In the genomic region with DNA sequence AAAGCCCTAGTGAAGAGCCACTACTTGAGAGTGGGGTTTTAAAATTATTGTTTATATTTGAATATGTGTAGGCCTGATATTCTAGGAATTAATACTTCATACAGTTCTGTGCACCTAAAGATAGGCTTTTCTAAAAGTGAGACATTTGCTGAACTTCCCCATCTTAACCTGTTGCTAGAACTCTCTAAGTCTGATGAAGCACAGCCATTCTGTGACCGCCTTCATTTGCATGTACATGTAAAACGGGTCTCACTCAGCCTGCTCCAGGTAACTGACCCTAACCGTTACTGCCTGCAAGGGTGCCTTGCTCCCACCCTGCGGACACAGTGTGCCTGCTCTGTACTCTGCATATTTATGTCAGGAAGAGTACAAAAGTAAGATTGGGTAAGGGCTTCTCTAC, we compare ENCODE assay signal across 11 cellular contexts. TPM values are rescaled to one million over a fixed set of nuclear protein-coding genes. Genes with fewer than 3 reads are reported as not detected.
A peak's percentile ranks its signal among the peaks of the same experiment; 100 is the strongest.
DNase-seq lines count a peak whose midpoint lies in the region; ATAC-seq and TF ChIP-seq lines count a peak whose summit lies in the region.
"Had no signal": no experiment of that assay in that cellular context is flagged by ENCODE, and none has a peak within 500 bp of the region (broad histone marks: within the 10 kb centered on the region; RNA-seq: fewer than 3 reads in every experiment).

No MANE protein-coding gene starts in this region.

- H3K4me1 ChIP-seq in osteoblast (ENCODE audit: insufficient read depth, low read length) = no peaks in the 10 kb centered on the region

- CTCF ChIA-PET in MCF 10A (lab: Yijun Ruan, JAX) = no interaction called here

- no peaks in the 10 kb centered on the region for H4K20me1 ChIP-seq in osteoblast (ENCODE audit: insufficient read depth, low read length)

- no peaks in the 10 kb centered on the region for H3K4me1 Mint-ChIP-seq in MCF 10A (ENCODE audit: insufficient read depth, unreplicated experiment)

- no peak overlapping the region for H3K27ac Mint-ChIP-seq in MCF 10A (ENCODE audit: low read depth, unreplicated experiment)

- BruUV-seq in MCF 10A (replicated peaks; lab: Mats Ljungman, UMichigan) = no TSS peak

- TF ChIP-seq CTCF in osteoblast (IDR thresholded peaks at IDR 0.05; ENCODE audit: extremely low read depth, low read depth, low read length) (no peak), MCF 10A (IDR thresholded peaks at IDR 0.05; ENCODE audit: unreplicated experiment) (no peak)

- H2AFZ ChIP-seq in osteoblast (ENCODE audit: low read length) = no peak overlapping the region

- DNase-seq in osteoblast (ENCODE audit: insufficient read length, low spot score, missing footprints) (no peak), MCF 10A (ENCODE audit: unreplicated experiment) (no peak), Right ventricle myocardium inferior (ENCODE audit: missing footprints) (no peak), NCI-H187 (lab: John Stamatoyannopoulos, UW) (no peak)
- DNase-seq: DMS153, T-helper 9 cell had no signal

- no peak overlapping the region for H3K27ac ChIP-seq in osteoblast (ENCODE audit: low read depth, low read length)
- H3K27ac ChIP-seq: thoracic aorta had no signal

- no peaks in the 10 kb centered on the region for H3K27me3 ChIP-seq in osteoblast (ENCODE audit: insufficient read depth, low read length)

- H3K9me3 ChIP-seq in osteoblast (ENCODE audit: low read depth, low read length) = no peaks in the 10 kb centered on the region
- H3K9me3 ChIP-seq: thoracic aorta had no signal

- H3K4me3 Mint-ChIP-seq in MCF 10A (ENCODE audit: unreplicated experiment) = no peak overlapping the region

- intact Hi-C loops in MCF 10A (cut with micrococcal nuclease) (no loop called here), Right ventricle myocardium inferior (cut with DNase I) (no loop called here)

- ATAC-seq in GM19324 (IDR thresholded peaks at IDR 0.05; ENCODE audit: low FRiP score, unreplicated experiment) = peak; percentile 72
- peak; percentile 72 for ATAC-seq in HG02642 (IDR thresholded peaks at IDR 0.05; ENCODE audit: poor library complexity, unreplicated experiment)
- ATAC-seq in HG03442 (IDR thresholded peaks at IDR 0.05; ENCODE audit: unreplicated experiment) = peak; percentile 82
- ATAC-seq in Right ventricle myocardium inferior = no peak

- no peaks in the 10 kb centered on the region for H3K27me3 Mint-ChIP-seq in MCF 10A (ENCODE audit: insufficient read depth, unreplicated experiment)

- H3K36me3 ChIP-seq in osteoblast (ENCODE audit: insufficient read depth, low read length) = no peaks in the 10 kb centered on the region

- H3K4me2 ChIP-seq in osteoblast (ENCODE audit: insufficient read depth, low read length) = no peak overlapping the region

- H3K79me2 ChIP-seq in osteoblast (ENCODE audit: insufficient read depth, low read length) = no peaks in the 10 kb centered on the region

- H3K4me3 ChIP-seq in osteoblast (ENCODE audit: insufficient read depth, low read length) = no peak overlapping the region
- H3K4me3 ChIP-seq: thoracic aorta had no signal

- H3K9me3 Mint-ChIP-seq in MCF 10A (ENCODE audit: unreplicated experiment) = no peaks in the 10 kb centered on the region

- POLR2A ChIA-PET in MCF 10A (lab: Yijun Ruan, JAX) = interaction anchor here (1.2 kb wide), 1 partner anchor 12 kb away, joined by 3 read pairs; no protein-coding TSS in a partner anchor

- peaks cover 27% of the 10 kb centered on the region for H3K36me3 Mint-ChIP-seq in MCF 10A (ENCODE audit: insufficient read depth, unreplicated experiment)

RNA-seq across cellular contexts. Expression of gene IRF4, which starts 44.3 kb away (rescaled TPM):
- total RNA-seq in osteoblast (under 0.01 TPM in 2 replicates), MCF 10A (2022) (not detected in 2 replicates), Right ventricle myocardium inferior (0.68 TPM)
- total RNA-seq: H4 had no signal

RNA-seq across cellular contexts. Expression of gene DUSP22, which starts 54.9 kb away (rescaled TPM):
- total RNA-seq in osteoblast (18.1 and 25.6 TPM in 2 replicates), MCF 10A (2022) (29.4 and 40.7 TPM in 2 replicates), Right ventricle myocardium inferior (50.0 TPM)
